Comparison of ENCODE assay signal across 25 cellular contexts in genomic region chr20:4304601-4305000, GRCh38. TPM values are rescaled to one million over a fixed set of nuclear protein-coding genes. Genes with fewer than 3 reads are reported as not detected.
"Had no signal": no experiment of that assay in that cellular context is flagged by ENCODE, and none has a peak within 500 bp of the region (broad histone marks: within the 10 kb centered on the region; RNA-seq: fewer than 3 reads in every experiment).

No MANE protein-coding gene starts in this region.

- H3K9me3 ChIP-seq: left ventricle myocardium inferior, mucosa of descending colon, pancreas, psoas muscle, stomach, testis, thyroid gland, transverse colon, upper lobe of left lung, vagina had no signal

- DNase-seq: left ventricle myocardium inferior; mesendoderm; mucosa of descending colon; naive thymus-derived CD4-positive, alpha-beta T cell; pancreas; psoas muscle; right cardiac atrium; stimulated activated CD4-positive, alpha-beta T cell treated with anti-CD3 and anti-CD28 coated beads, Interleukin-12 subunit alpha, Interleukin-12 subunit beta, amount 100 ng/mL, for 4 hours; stimulated activated CD4-positive, alpha-beta T cell treated with anti-CD3 and anti-CD28 coated beads, Interleukin-15, amount 100 ng/mL, for 24 hours; stimulated activated CD4-positive, alpha-beta T cell treated with anti-CD3 and anti-CD28 coated beads, Interleukin-2, amount 100 ng/mL, for 24 hours; stimulated activated CD4-positive, alpha-beta T cell treated with anti-CD3 and anti-CD28 coated beads, Interleukin-4, amount 100 ng/mL, for 1 hour; stimulated activated naive B cell treated with anti-CD40 and anti-IgM and Interleukin-4, amounts not matched to agents 10 μg/mL and 1 μg/mL and 100 μg/mL, for 72 hours; stimulated activated naive CD8-positive, alpha-beta T cell treated with anti-CD3 and anti-CD28 coated beads, Interleukin-15, Interleukin-2, amounts not matched to agents 100 U/mL and 50 U/mL, for 24 hours; stomach; testis; thyroid gland; transverse colon; upper lobe of left lung had no signal

- ATAC-seq: mucosa of descending colon; naive thymus-derived CD4-positive, alpha-beta T cell; pancreas; psoas muscle; right cardiac atrium; stimulated activated naive B cell treated with anti-CD40 and anti-IgM and Interleukin-4, amounts not matched to agents 10 μg/mL and 1 μg/mL and 100 μg/mL, for 72 hours; stimulated activated naive CD8-positive, alpha-beta T cell treated with anti-CD3 and anti-CD28 coated beads, Interleukin-15, Interleukin-2, amounts not matched to agents 100 U/mL and 50 U/mL, for 24 hours had no signal

- H3K27me3 ChIP-seq: pancreas, testis, thyroid gland, transverse colon, upper lobe of left lung, vagina had no signal

- H3K4me1 ChIP-seq: pancreas, psoas muscle, stomach, testis, thyroid gland, transverse colon, upper lobe of left lung had no signal

- H3K36me3 ChIP-seq: left ventricle myocardium inferior, pancreas, stomach, thyroid gland, transverse colon, upper lobe of left lung, vagina had no signal

- H3K4me3 ChIP-seq: left ventricle myocardium inferior, lung, mucosa of descending colon, pancreas, psoas muscle, skin epidermis, stomach, testis, thyroid gland, transverse colon, upper lobe of left lung, vagina had no signal

- H3K27ac ChIP-seq: left ventricle myocardium inferior, pancreas, psoas muscle, skin epidermis, stomach, testis, thyroid gland, transverse colon, upper lobe of left lung, vagina had no signal

RNA-seq across cellular contexts. Expression of gene ADRA1D, which starts 55.5 kb away (rescaled TPM):
- total RNA-seq: mesothelial cell of epicardium; myocyte; naive thymus-derived CD4-positive, alpha-beta T cell; natural killer cell treated with Interleukin-12 subunit alpha and Interleukin-12 subunit beta and Interleukin-15 and Interleukin-18, amount 100 ng/mL, for 72 hours; omental fat pad had no signal
